Comparison of ENCODE assay signal across 8 cellular contexts in genomic region chr18:63788447-63789096, GRCh38. TPM values are rescaled to one million over a fixed set of nuclear protein-coding genes. Genes with fewer than 3 reads are reported as not detected.
A peak's percentile ranks its signal among the peaks of the same experiment; 100 is the strongest.
DNase-seq lines count a peak whose midpoint lies in the region; ATAC-seq, FAIRE-seq and TF ChIP-seq lines count a peak whose summit lies in the region.

No MANE protein-coding gene starts in this region.

- BruUV-seq in GM12878 (replicated peaks; lab: Mats Ljungman, UMichigan) = no TSS peak

- ATAC-seq in GM21619 (IDR thresholded peaks at IDR 0.05; ENCODE audit: unreplicated experiment) (peak; percentile 82), GM12878 (peak; percentile 85)

- FAIRE-seq in RCC 7860 (lab: Jason Lieb, UNC) (peak; percentile 91), GM12878 (lab: Jason Lieb, UNC) (no peak)

- no peak for TF ChIP-seq RAD21 in GM12878 (IDR thresholded peaks at IDR 0.05; ENCODE audit: insufficient read depth, low read depth, low read length)

- RAD21 ChIA-PET in GM12878 (lab: Charles Lee; ENCODE audit: unreplicated experiment) = no interaction called here

- no peak for TF ChIP-seq EP300 in GM12878 (IDR thresholded peaks at IDR 0.05; ENCODE audit: borderline replicate concordance in 1 of 2, control insufficient read depth in 1 of 2, low read depth in 2 of 2, low read length in 2 of 2)

- TF ChIP-seq POLR2A in GM12878 (IDR thresholded peaks at IDR 0.05; ENCODE audit: low read depth, low read length) (no peak), prostate gland (IDR thresholded peaks at IDR 0.05) (no peak)

- DNase-seq in ACHN = peak; percentile 71
- peak; percentile 74 for DNase-seq in RCC 7860 (ENCODE audit: low spot score)
- no peak for DNase-seq in GM12878 (ENCODE audit: low read depth, low spot score)
- DNase-seq in stimulated activated CD4-positive, alpha-beta T cell treated with anti-CD3 and anti-CD28 coated beads, Interleukin-1b, Interleukin-23, amount 100 ng/mL, for 48 hours = peak; percentile 74
- no peak for DNase-seq in prostate gland (ENCODE audit: low spot score)
- no peak for DNase-seq in activated CD4-positive, CD25-positive, alpha-beta regulatory T cell treated with anti-CD3 and anti-CD28 coated beads, Interleukin-2, amount 50 U/mL, for 72 hours
- no peak for DNase-seq in NCI-H1092 treated with DMSO at 0.1 percent for 48 hours (lab: John Stamatoyannopoulos, UW)

- H3K27ac ChIP-seq in GM12878 (ENCODE audit: control insufficient read depth, insufficient read depth) (no peak overlapping the region), prostate gland (no peak overlapping the region)

- H2AFZ ChIP-seq in GM12878 (ENCODE audit: control insufficient read depth, low read depth, low read length) = no peak overlapping the region

- H3K79me2 ChIP-seq in GM12878 (ENCODE audit: control insufficient read depth, insufficient read depth, low read length) = no peaks in the 10 kb centered on the region

- SMC1A ChIA-PET in GM12878 (lab: Charles Lee; ENCODE audit: uncharacterized antibody, unreplicated experiment) = no interaction called here

- no peak overlapping the region for H3K9ac ChIP-seq in GM12878 (ENCODE audit: control insufficient read depth, insufficient read depth, low read length)

- WGBS in GM12878 (ENCODE audit: insufficient coverage, insufficient replicate concordance, low lambda C conversion rate, missing lambda C conversion rate) = 34% methylated on average over 3 of the region's 3 CpGs
- 77% methylated on average over 3 of the region's 3 CpGs for WGBS in prostate gland

- H3K36me3 ChIP-seq in GM12878 (ENCODE audit: control insufficient read depth in 2 of 2, insufficient read depth in 2 of 2, low read length in 1 of 2) (no peaks in the 10 kb centered on the region), prostate gland (no peaks in the 10 kb centered on the region)

- H3K4me2 ChIP-seq in GM12878 (ENCODE audit: control insufficient read depth, insufficient read depth) = no peak overlapping the region

- H4K20me1 ChIP-seq in GM12878 (ENCODE audit: control insufficient read depth, insufficient read depth) = no peaks in the 10 kb centered on the region

- H3K4me1 ChIP-seq in GM12878 (ENCODE audit: control insufficient read depth, insufficient read depth, low read length) = no peaks in the 10 kb centered on the region
- H3K4me1 ChIP-seq in prostate gland (replicated peaks) = no peaks in the 10 kb centered on the region

- no peaks in the 10 kb centered on the region; a peak in 1 of 4 replicates for H3K27me3 ChIP-seq in GM12878 (replicated peaks in 1 of 2; ENCODE audit: control insufficient read depth in 2 of 2, insufficient read depth in 2 of 2, low read length in 1 of 2)
- H3K27me3 ChIP-seq in prostate gland (replicated peaks; ENCODE audit: insufficient read depth) = no peaks in the 10 kb centered on the region

- H3K9me3 ChIP-seq in GM12878 (replicated peaks; ENCODE audit: control insufficient read depth, insufficient read depth, low read length) = no peaks in the 10 kb centered on the region
- H3K9me3 ChIP-seq in prostate gland = no peaks in the 10 kb centered on the region

- CTCF ChIA-PET in GM12878 (lab: Yijun Ruan, JAX) = no interaction called here

- POLR2A ChIA-PET in GM12878 (lab: Charles Lee) = no interaction called here

- TF ChIP-seq CTCF in GM12878 (IDR thresholded peaks at IDR 0.05 in 2 of 3, conservative IDR thresholded peaks at IDR 0.05 in 1 of 3; ENCODE audit: control insufficient read depth in 2 of 3, extremely low read depth in 1 of 3, insufficient read depth in 1 of 3, low read depth in 3 of 3, low read length in 3 of 3) (no peak), prostate gland (IDR thresholded peaks at IDR 0.05) (no peak)

- in situ Hi-C loops in ACHN (cut with HindIII; ENCODE audit: low pct_ligation_motif_present, low pct_unique_long_range_greater_than_20kb, low sequenced_read_pairs) (no loop called here), GM12878 (cut with MboI) (no loop called here)

- intact Hi-C loops in GM12878 (cut with micrococcal nuclease; ENCODE audit: unreplicated experiment) = no loop called here
- intact Hi-C loops in prostate gland (cut with DNase I) = no loop called here

- H3K4me3 ChIP-seq in GM12878 = no peak overlapping the region
- no peak overlapping the region for H3K4me3 ChIP-seq in prostate gland

TF ChIP-seq in GM12878, 131 proteins besides CTCF, POLR2A, EP300 and RAD21:
- no peak for TF ChIP-seq SPI1 (IDR thresholded peaks at IDR 0.05; ENCODE audit: borderline replicate concordance, insufficient read depth, low read depth, low read length)
- no peak for TF ChIP-seq RCOR1 (conservative IDR thresholded peaks at IDR 0.05; ENCODE audit: low read depth, low read length)
- no peak for TF ChIP-seq ZSCAN29 (IDR thresholded peaks at IDR 0.05)
- TF ChIP-seq NKRF (conservative IDR thresholded peaks at IDR 0.05) = no peak
- TF ChIP-seq MLLT1 (IDR thresholded peaks at IDR 0.05) = no peak
- TF ChIP-seq SMAD5 (IDR thresholded peaks at IDR 0.05; ENCODE audit: low read depth) = no peak
- TF ChIP-seq PAX8 (IDR thresholded peaks at IDR 0.05) = no peak
- TF ChIP-seq JUND (IDR thresholded peaks at IDR 0.05; ENCODE audit: low read depth, low read length) = no peak
- no peak for TF ChIP-seq CBX5 (IDR thresholded peaks at IDR 0.05; ENCODE audit: low read depth)
- TF ChIP-seq CHD1 (IDR thresholded peaks at IDR 0.05; ENCODE audit: low read depth, low read length) = no peak
- TF ChIP-seq HSF1 (IDR thresholded peaks at IDR 0.05; ENCODE audit: low read depth, low read length) = no peak
- no peak for TF ChIP-seq BCL11A (IDR thresholded peaks at IDR 0.05; ENCODE audit: low read depth, low read length)
- TF ChIP-seq PAX5 (IDR thresholded peaks at IDR 0.05; ENCODE audit: borderline replicate concordance, low read depth, low read length) = no peak

RNA-seq across cellular contexts. Expression of gene SERPINB7, which starts 13.4 kb away (rescaled TPM):
- total RNA-seq in GM12878 (2013; cell fraction: nucleolus; rRNA removed) = not detected in 2 replicates
- total RNA-seq in GM12878 (2014; rRNA removed) = not detected in 2 replicates
- not detected in 2 replicates for total RNA-seq in GM12878 (2014; rRNA removed; fragmentation: Illumina TruSeq; extraction: Trizol)
- total RNA-seq in GM12878 (2021) = not detected in 2 replicates
- polyA plus RNA-seq in GM12878 (2011; ENCODE audit: low read depth) = not detected
- not detected in 2 replicates for polyA plus RNA-seq in GM12878 (2011; rRNA removed)
- not detected in 2 replicates for polyA plus RNA-seq in GM12878 (2011; cell fraction: cytosol; rRNA removed)
- not detected in 2 replicates for polyA plus RNA-seq in GM12878 (2011; cell fraction: nucleus; rRNA removed)
- not detected in 2 replicates for polyA plus RNA-seq in GM12878 (2012)
- not detected in 2 replicates for polyA plus RNA-seq in GM12878 (2014; fragmentation: Illumina TruSeq; extraction: Trizol)
- polyA plus RNA-seq in GM12878 (2014; fragmentation: Nextera tagmentation; extraction: Ambion mirVana) = not detected
- not detected in 2 replicates for polyA plus RNA-seq in GM12878 (2014; rRNA removed)
- polyA plus RNA-seq in GM12878 (2016; fragmentation: Nextera tagmentation; extraction: Ambion mirVana) = not detected
- not detected in 2 replicates for polyA minus RNA-seq in GM12878 (2011; rRNA and poly(A)+ RNA removed)
- not detected in 2 replicates for polyA minus RNA-seq in GM12878 (2011; cell fraction: cytosol; rRNA and poly(A)+ RNA removed)
- not detected in 2 replicates for polyA minus RNA-seq in GM12878 (2011; cell fraction: nucleus; rRNA and poly(A)+ RNA removed)
- under 1 TPM in 1 of 2 donors, not detected in 1; 0.97 TPM for total RNA-seq in prostate gland

Comparison
In these comparisons a context has a peak if more than half of its experiments do, and no peak if none do; other contexts are left out.
1. DNase-seq: peak in ACHN (single experiment), RCC 7860 (single experiment) and stimulated activated CD4-positive, alpha-beta T cell treated with anti-CD3 and anti-CD28 coated beads, Interleukin-1b, Interleukin-23, amount 100 ng/mL, for 48 hours (single experiment); none in GM12878 (single experiment), prostate gland (single experiment), activated CD4-positive, CD25-positive, alpha-beta regulatory T cell treated with anti-CD3 and anti-CD28 coated beads, Interleukin-2, amount 50 U/mL, for 72 hours (single experiment) and NCI-H1092 treated with DMSO at 0.1 percent for 48 hours (single experiment).